ENCODE assay signal across 19 cellular contexts in genomic region chr22:28779833-28780232, GRCh38.
"Had no signal": no experiment of that assay in that cellular context is flagged by ENCODE, and none has a peak within 500 bp of the region (broad histone marks: within the 10 kb centered on the region; RNA-seq: fewer than 3 reads in every experiment).

No MANE protein-coding gene starts in this region.

- H3K4me3 ChIP-seq: ovary, prostate gland, right lobe of liver, tibial nerve had no signal

- H3K9me3 Mint-ChIP-seq: activated CD4-positive, alpha-beta T cell treated with anti-CD3 and anti-CD28 coated beads, Interleukin-2, amount 10 ng/mL, durations not matched to agents 7 days and 5 days; activated naive CD8-positive, alpha-beta T cell treated with anti-CD3 and anti-CD28 coated beads, Interleukin-2, amount 10 ng/mL, durations not matched to agents 7 days and 5 days; activated T-cell treated with anti-CD3 and anti-CD28 coated beads, Interleukin-2, amount 50 U/mL, for 24 hours; activated T-helper 17 cell treated with anti-CD3 and anti-CD28 coated beads, Interleukin-2, amount 50 U/mL, for 72 hours; dendritic cell treated with granulocyte-macrophage colony-stimulating factor and Interleukin-4, amounts not matched to agents 40 ng/mL and 50 ng/mL, for 4 days; mesothelial cell of epicardium; naive thymus-derived CD8-positive, alpha-beta T cell; stimulated activated effector memory CD8-positive, alpha-beta T cell treated with anti-CD3 and anti-CD28 coated beads, Interleukin-12 subunit alpha, Interleukin-12 subunit beta, amount 100 ng/mL, for 72 hours; stimulated activated naive CD8-positive, alpha-beta T cell treated with anti-CD3 and anti-CD28 coated beads, Interleukin-15, amount 100 ng/mL, for 72 hours had no signal

- H3K27me3 ChIP-seq: ovary, right lobe of liver, tibial nerve had no signal

- H3K9me3 ChIP-seq: ovary, prostate gland, right lobe of liver, tibial nerve had no signal

- DNase-seq: activated CD4-positive, alpha-beta T cell treated with anti-CD3 and anti-CD28 coated beads, Interleukin-2, amount 10 ng/mL, durations not matched to agents 7 days and 5 days; activated CD4-positive, CD25-positive, alpha-beta regulatory T cell treated with anti-CD3 and anti-CD28 coated beads, Interleukin-2, amount 50 U/mL, for 72 hours; activated naive CD8-positive, alpha-beta T cell treated with anti-CD3 and anti-CD28 coated beads, Interleukin-2, amount 10 ng/mL, durations not matched to agents 7 days and 5 days; activated T-cell treated with anti-CD3 and anti-CD28 coated beads, Interleukin-2, amount 50 U/mL, for 24 hours; effector CD4-positive, alpha-beta T cell; foreskin fibroblast; kidney; naive thymus-derived CD8-positive, alpha-beta T cell; ovary; small intestine; stimulated activated CD4-positive, alpha-beta T cell treated with anti-CD3 and anti-CD28 coated beads, Interleukin-2, amount 100 ng/mL, for 24 hours; stimulated activated naive CD8-positive, alpha-beta T cell treated with anti-CD3 and anti-CD28 coated beads, Interleukin-15, amount 100 ng/mL, for 72 hours had no signal

- ATAC-seq: naive thymus-derived CD8-positive, alpha-beta T cell; stimulated activated effector memory CD8-positive, alpha-beta T cell treated with anti-CD3 and anti-CD28 coated beads, Interleukin-12 subunit alpha, Interleukin-12 subunit beta, amount 100 ng/mL, for 72 hours; stimulated activated naive CD8-positive, alpha-beta T cell treated with anti-CD3 and anti-CD28 coated beads, Interleukin-15, amount 100 ng/mL, for 72 hours had no signal

- H3K27ac Mint-ChIP-seq: activated CD4-positive, alpha-beta T cell treated with anti-CD3 and anti-CD28 coated beads, Interleukin-2, amount 10 ng/mL, durations not matched to agents 7 days and 5 days; activated naive CD8-positive, alpha-beta T cell treated with anti-CD3 and anti-CD28 coated beads, Interleukin-2, amount 10 ng/mL, durations not matched to agents 7 days and 5 days; activated T-helper 17 cell treated with anti-CD3 and anti-CD28 coated beads, Interleukin-2, amount 50 U/mL, for 72 hours; dendritic cell treated with granulocyte-macrophage colony-stimulating factor and Interleukin-4, amounts not matched to agents 40 ng/mL and 50 ng/mL, for 4 days; mesothelial cell of epicardium; stimulated activated effector memory CD8-positive, alpha-beta T cell treated with anti-CD3 and anti-CD28 coated beads, Interleukin-12 subunit alpha, Interleukin-12 subunit beta, amount 100 ng/mL, for 72 hours had no signal

- H3K27ac ChIP-seq: ovary, prostate gland, tibial nerve had no signal

- H3K4me3 Mint-ChIP-seq: activated CD4-positive, alpha-beta T cell treated with anti-CD3 and anti-CD28 coated beads, Interleukin-2, amount 10 ng/mL, durations not matched to agents 7 days and 5 days; activated naive CD8-positive, alpha-beta T cell treated with anti-CD3 and anti-CD28 coated beads, Interleukin-2, amount 10 ng/mL, durations not matched to agents 7 days and 5 days; activated T-cell treated with anti-CD3 and anti-CD28 coated beads, Interleukin-2, amount 50 U/mL, for 24 hours; activated T-helper 17 cell treated with anti-CD3 and anti-CD28 coated beads, Interleukin-2, amount 50 U/mL, for 72 hours; dendritic cell treated with granulocyte-macrophage colony-stimulating factor and Interleukin-4, amounts not matched to agents 40 ng/mL and 50 ng/mL, for 4 days; mesothelial cell of epicardium; stimulated activated effector memory CD8-positive, alpha-beta T cell treated with anti-CD3 and anti-CD28 coated beads, Interleukin-12 subunit alpha, Interleukin-12 subunit beta, amount 100 ng/mL, for 72 hours; stimulated activated naive CD8-positive, alpha-beta T cell treated with anti-CD3 and anti-CD28 coated beads, Interleukin-15, amount 100 ng/mL, for 72 hours had no signal

- H3K27me3 Mint-ChIP-seq: activated CD4-positive, alpha-beta T cell treated with anti-CD3 and anti-CD28 coated beads, Interleukin-2, amount 10 ng/mL, durations not matched to agents 7 days and 5 days; activated naive CD8-positive, alpha-beta T cell treated with anti-CD3 and anti-CD28 coated beads, Interleukin-2, amount 10 ng/mL, durations not matched to agents 7 days and 5 days; activated T-cell treated with anti-CD3 and anti-CD28 coated beads, Interleukin-2, amount 50 U/mL, for 24 hours; activated T-helper 17 cell treated with anti-CD3 and anti-CD28 coated beads, Interleukin-2, amount 50 U/mL, for 72 hours; dendritic cell treated with granulocyte-macrophage colony-stimulating factor and Interleukin-4, amounts not matched to agents 40 ng/mL and 50 ng/mL, for 4 days; naive thymus-derived CD8-positive, alpha-beta T cell; stimulated activated naive CD8-positive, alpha-beta T cell treated with anti-CD3 and anti-CD28 coated beads, Interleukin-15, amount 100 ng/mL, for 72 hours had no signal

- H3K36me3 ChIP-seq: ovary had no signal
